ENCODE assay signal across 2 cellular contexts in the genomic region with DNA sequence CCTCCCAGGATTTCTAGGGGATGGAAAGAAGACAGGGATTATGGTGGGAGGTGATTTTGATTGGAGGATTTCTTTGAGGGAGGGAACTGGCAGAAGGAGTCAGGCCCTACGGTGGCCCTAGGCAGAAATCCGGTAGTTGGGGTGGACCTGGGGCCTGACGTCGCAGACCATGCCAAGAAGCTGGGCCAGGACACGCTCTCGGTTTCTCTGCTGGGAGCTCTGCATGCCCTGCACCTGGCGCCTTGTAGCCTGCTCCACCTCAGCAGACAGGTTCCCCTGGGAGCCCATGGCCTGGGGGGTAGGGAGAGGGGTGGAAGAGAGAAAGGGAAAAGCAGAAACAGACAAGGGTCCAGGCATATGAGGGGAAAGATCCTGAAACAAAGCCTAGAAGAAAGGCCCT.
TF ChIP-seq lines count a peak whose summit lies in the region.

No MANE protein-coding gene starts in this region.

TF ChIP-seq in GM23338, 12 proteins besides CTCF, POLR2A, EP300 and RAD21 (continued from another document):
- TF ChIP-seq REST (IDR thresholded peaks at IDR 0.05; ENCODE audit: unreplicated experiment) = no peak
- no peak for TF ChIP-seq NANOG (IDR thresholded peaks at IDR 0.05; ENCODE audit: borderline replicate concordance)
- no peak for TF ChIP-seq POLR2AphosphoS5 (IDR thresholded peaks at IDR 0.05; ENCODE audit: low read depth)
- TF ChIP-seq EZH2phosphoT487 (IDR thresholded peaks at IDR 0.05; ENCODE audit: unreplicated experiment) = no peak
- TF ChIP-seq STAT1 (IDR thresholded peaks at IDR 0.05; ENCODE audit: unreplicated experiment) = no peak

TF ChIP-seq in WTC11, 78 proteins besides CTCF, POLR2A, EP300 and RAD21 (continued from another document):
- TF ChIP-seq, protein P1, sequence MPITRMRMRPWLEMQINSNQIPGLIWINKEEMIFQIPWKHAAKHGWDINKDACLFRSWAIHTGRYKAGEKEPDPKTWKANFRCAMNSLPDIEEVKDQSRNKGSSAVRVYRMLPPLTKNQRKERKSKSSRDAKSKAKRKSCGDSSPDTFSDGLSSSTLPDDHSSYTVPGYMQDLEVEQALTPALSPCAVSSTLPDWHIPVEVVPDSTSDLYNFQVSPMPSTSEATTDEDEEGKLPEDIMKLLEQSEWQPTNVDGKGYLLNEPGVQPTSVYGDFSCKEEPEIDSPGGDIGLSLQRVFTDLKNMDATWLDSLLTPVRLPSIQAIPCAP (CRISPR knock-in tag; IDR thresholded peaks at IDR 0.05) = no peak
- TF ChIP-seq ZBTB21 (CRISPR knock-in tag; IDR thresholded peaks at IDR 0.05; ENCODE audit: borderline replicate concordance) = no peak
- no peak for TF ChIP-seq NFATC4 (CRISPR knock-in tag; IDR thresholded peaks at IDR 0.05)
- TF ChIP-seq, protein P2, sequence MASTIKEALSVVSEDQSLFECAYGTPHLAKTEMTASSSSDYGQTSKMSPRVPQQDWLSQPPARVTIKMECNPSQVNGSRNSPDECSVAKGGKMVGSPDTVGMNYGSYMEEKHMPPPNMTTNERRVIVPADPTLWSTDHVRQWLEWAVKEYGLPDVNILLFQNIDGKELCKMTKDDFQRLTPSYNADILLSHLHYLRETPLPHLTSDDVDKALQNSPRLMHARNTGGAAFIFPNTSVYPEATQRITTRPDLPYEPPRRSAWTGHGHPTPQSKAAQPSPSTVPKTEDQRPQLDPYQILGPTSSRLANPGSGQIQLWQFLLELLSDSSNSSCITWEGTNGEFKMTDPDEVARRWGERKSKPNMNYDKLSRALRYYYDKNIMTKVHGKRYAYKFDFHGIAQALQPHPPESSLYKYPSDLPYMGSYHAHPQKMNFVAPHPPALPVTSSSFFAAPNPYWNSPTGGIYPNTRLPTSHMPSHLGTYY (CRISPR knock-in tag; IDR thresholded peaks at IDR 0.05) = no peak
- no peak for TF ChIP-seq TP53 (CRISPR knock-in tag; IDR thresholded peaks at IDR 0.05)
- TF ChIP-seq CREM (CRISPR knock-in tag; IDR thresholded peaks at IDR 0.05) = no peak
- no peak for TF ChIP-seq EMX1 (CRISPR knock-in tag; IDR thresholded peaks at IDR 0.05)
- TF ChIP-seq, protein P3, sequence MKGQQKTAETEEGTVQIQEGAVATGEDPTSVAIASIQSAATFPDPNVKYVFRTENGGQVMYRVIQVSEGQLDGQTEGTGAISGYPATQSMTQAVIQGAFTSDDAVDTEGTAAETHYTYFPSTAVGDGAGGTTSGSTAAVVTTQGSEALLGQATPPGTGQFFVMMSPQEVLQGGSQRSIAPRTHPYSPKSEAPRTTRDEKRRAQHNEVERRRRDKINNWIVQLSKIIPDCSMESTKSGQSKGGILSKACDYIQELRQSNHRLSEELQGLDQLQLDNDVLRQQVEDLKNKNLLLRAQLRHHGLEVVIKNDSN (CRISPR knock-in tag; IDR thresholded peaks at IDR 0.05) = no peak
- TF ChIP-seq KAT7 (CRISPR knock-in tag; IDR thresholded peaks at IDR 0.05; ENCODE audit: borderline replicate concordance) = no peak
- no peak for TF ChIP-seq HMGXB4 (CRISPR knock-in tag; IDR thresholded peaks at IDR 0.05)
- TF ChIP-seq ZNF416 (CRISPR knock-in tag; IDR thresholded peaks at IDR 0.05) = no peak
- no peak for TF ChIP-seq TEAD4 (CRISPR knock-in tag; IDR thresholded peaks at IDR 0.05)
TF ChIP-seq in WTC11: peak in this region for 0.
